20 cellular contexts compared by ENCODE assay signal in genomic region chrX:41722816-41723215, GRCh38. TPM values are rescaled to one million over a fixed set of nuclear protein-coding genes. Genes with fewer than 3 reads are reported as not detected.
DNase-seq lines count a peak whose midpoint lies in the region; ATAC-seq and TF ChIP-seq lines count a peak whose summit lies in the region.
"Had no signal": no experiment of that assay in that cellular context is flagged by ENCODE, and none has a peak within 500 bp of the region (broad histone marks: within the 10 kb centered on the region; RNA-seq: fewer than 3 reads in every experiment).

No MANE protein-coding gene starts in this region.

- H3K36me3 Mint-ChIP-seq in stimulated activated naive CD8-positive, alpha-beta T cell treated with anti-CD3 and anti-CD28 coated beads, Interleukin-15, Interleukin-2, amounts not matched to agents 100 ng/mL and 50 ng/mL, for 24 hours (ENCODE audit: low read depth): peaks cover 33% of the 10 kb centered on the region
- peaks cover 33% of the 10 kb centered on the region for H3K36me3 Mint-ChIP-seq in activated naive CD8-positive, alpha-beta T cell treated with anti-CD3 and anti-CD28 coated beads for 36 hours

- H3K36me3 ChIP-seq in PC-9 (ENCODE audit: low read depth): no peaks in the 10 kb centered on the region
- H3K36me3 ChIP-seq: adrenal gland, SJCRH30, upper lobe of right lung had no signal

- H4K20me1 ChIP-seq in PC-9 (ENCODE audit: insufficient read depth): no peaks in the 10 kb centered on the region

- no peak for TF ChIP-seq CTCF in PC-9 (conservative IDR thresholded peaks at IDR 0.05)

- H2AFZ ChIP-seq in PC-9: no peak overlapping the region
- H2AFZ ChIP-seq: hepatocyte had no signal

- intact Hi-C loops in PC-9 (cut with micrococcal nuclease; ENCODE audit: unreplicated experiment): no loop called here

- H3K4me2 ChIP-seq in PC-9: no peak overlapping the region
- H3K4me2 ChIP-seq: hepatocyte had no signal

- H3K9me2 ChIP-seq in PC-9 (ENCODE audit: insufficient read depth): no peaks in the 10 kb centered on the region

- H3K4me3 ChIP-seq in PC-9: no peak overlapping the region
- H3K4me3 ChIP-seq: adrenal gland, coronary artery, hepatocyte, SJCRH30, upper lobe of right lung had no signal

- CTCF ChIA-PET in PC-9 (lab: Charles Lee): no interaction called here

- peaks cover 4% of the 10 kb centered on the region for H3K9me3 Mint-ChIP-seq in stimulated activated naive CD8-positive, alpha-beta T cell treated with anti-CD3 and anti-CD28 coated beads, Interleukin-15, Interleukin-2, amounts not matched to agents 100 ng/mL and 50 ng/mL, for 24 hours
- H3K9me3 Mint-ChIP-seq in activated naive CD8-positive, alpha-beta T cell treated with anti-CD3 and anti-CD28 coated beads for 36 hours: peaks cover 9% of the 10 kb centered on the region

- H3K9me3 ChIP-seq in PC-9 (ENCODE audit: insufficient read depth, low read depth): no peaks in the 10 kb centered on the region
- H3K9me3 ChIP-seq: adrenal gland, SJCRH30, upper lobe of right lung had no signal

- no peak overlapping the region for H3K27ac ChIP-seq in PC-9
- H3K27ac ChIP-seq: coronary artery, hepatocyte, SJCRH30, upper lobe of right lung had no signal

- H3K4me3 Mint-ChIP-seq in stimulated activated naive CD8-positive, alpha-beta T cell treated with anti-CD3 and anti-CD28 coated beads, Interleukin-15, Interleukin-2, amounts not matched to agents 100 ng/mL and 50 ng/mL, for 24 hours: peak overlapping the region; percentile 2
- no peak overlapping the region for H3K4me3 Mint-ChIP-seq in activated naive CD8-positive, alpha-beta T cell treated with anti-CD3 and anti-CD28 coated beads for 36 hours
- H3K4me3 Mint-ChIP-seq: activated CD4-positive, alpha-beta T cell treated with anti-CD3 and anti-CD28 coated beads, Interleukin-2, amount 10 ng/mL, durations not matched to agents 24 days and 14 days; activated T-cell treated with anti-CD3 and anti-CD28 coated beads, Interleukin-2, amount 50 U/mL, for 4 hours had no signal

- peaks cover 58% of the 10 kb centered on the region for H3K4me1 Mint-ChIP-seq in stimulated activated naive CD8-positive, alpha-beta T cell treated with anti-CD3 and anti-CD28 coated beads, Interleukin-15, Interleukin-2, amounts not matched to agents 100 ng/mL and 50 ng/mL, for 24 hours (ENCODE audit: low read depth)
- peaks cover 38% of the 10 kb centered on the region for H3K4me1 Mint-ChIP-seq in activated naive CD8-positive, alpha-beta T cell treated with anti-CD3 and anti-CD28 coated beads for 36 hours

- no peak for DNase-seq in stimulated activated naive CD8-positive, alpha-beta T cell treated with anti-CD3 and anti-CD28 coated beads, Interleukin-15, Interleukin-2, amounts not matched to agents 100 U/mL and 50 U/mL, for 24 hours
- DNase-seq in activated naive CD8-positive, alpha-beta T cell treated with anti-CD3 and anti-CD28 coated beads for 36 hours: no peak
- DNase-seq in fibroblast of peridontal ligament (ENCODE audit: extremely low read depth) (peak; percentile 53), cortex of kidney (lab: John Stamatoyannopoulos, UW) (no peak), NCI-H187 (lab: John Stamatoyannopoulos, UW) (no peak), GM19240 (ENCODE audit: insufficient read length, low spot score) (no peak), PC-9 (no peak)
- DNase-seq: activated CD4-positive, alpha-beta T cell treated with anti-CD3 and anti-CD28 coated beads, Interleukin-2, amount 10 ng/mL, durations not matched to agents 24 days and 14 days; activated T-cell treated with anti-CD3 and anti-CD28 coated beads, Interleukin-2, amount 50 U/mL, for 4 hours; left colon; NCI-H1436 treated with DMSO at 0.1 percent for 48 hours; SJCRH30; small intestine; stimulated activated naive CD4-positive, alpha-beta T cell; upper lobe of right lung had no signal

- H3F3A ChIP-seq in PC-9 (ENCODE audit: insufficient read depth, low read depth): no peaks in the 10 kb centered on the region

- no TSS peak for BruUV-seq in PC-9 (replicated peaks; lab: Mats Ljungman, UMichigan)

- H3K27ac Mint-ChIP-seq in stimulated activated naive CD8-positive, alpha-beta T cell treated with anti-CD3 and anti-CD28 coated beads, Interleukin-15, Interleukin-2, amounts not matched to agents 100 ng/mL and 50 ng/mL, for 24 hours: peak overlapping the region; percentile 85
- peak overlapping the region; percentile 82 for H3K27ac Mint-ChIP-seq in activated naive CD8-positive, alpha-beta T cell treated with anti-CD3 and anti-CD28 coated beads for 36 hours
- H3K27ac Mint-ChIP-seq: activated CD4-positive, alpha-beta T cell treated with anti-CD3 and anti-CD28 coated beads, Interleukin-2, amount 10 ng/mL, durations not matched to agents 24 days and 14 days had no signal

- ATAC-seq in stimulated activated naive CD8-positive, alpha-beta T cell treated with anti-CD3 and anti-CD28 coated beads, Interleukin-15, Interleukin-2, amounts not matched to agents 100 U/mL and 50 U/mL, for 24 hours: no peak
- ATAC-seq: activated T-cell treated with anti-CD3 and anti-CD28 coated beads, Interleukin-2, amount 50 U/mL, for 4 hours; left colon had no signal

- no peaks in the 10 kb centered on the region for H3K4me1 ChIP-seq in PC-9 (replicated peaks; ENCODE audit: insufficient read depth)
- H3K4me1 ChIP-seq: adrenal gland, SJCRH30 had no signal

- no peaks in the 10 kb centered on the region for H3K27me3 ChIP-seq in PC-9 (ENCODE audit: insufficient read depth, low read depth)
- H3K27me3 ChIP-seq: hepatocyte, SJCRH30, upper lobe of right lung had no signal

- no peaks in the 10 kb centered on the region for H3K79me2 ChIP-seq in PC-9 (ENCODE audit: low read depth)
- H3K79me2 ChIP-seq: hepatocyte had no signal

- H3K27me3 Mint-ChIP-seq in stimulated activated naive CD8-positive, alpha-beta T cell treated with anti-CD3 and anti-CD28 coated beads, Interleukin-15, Interleukin-2, amounts not matched to agents 100 ng/mL and 50 ng/mL, for 24 hours: no peaks in the 10 kb centered on the region
- H3K27me3 Mint-ChIP-seq in activated naive CD8-positive, alpha-beta T cell treated with anti-CD3 and anti-CD28 coated beads for 36 hours: no peaks in the 10 kb centered on the region
- H3K27me3 Mint-ChIP-seq: activated CD4-positive, alpha-beta T cell treated with anti-CD3 and anti-CD28 coated beads, Interleukin-2, amount 10 ng/mL, durations not matched to agents 24 days and 14 days had no signal

- POLR2A ChIA-PET in PC-9 (lab: Charles Lee; ENCODE audit: unreplicated experiment): no interaction called here

RNA-seq across cellular contexts. Expression of gene GPR82, which starts 1.2 kb away (rescaled TPM):
- total RNA-seq in activated naive CD8-positive, alpha-beta T cell treated with anti-CD3 and anti-CD28 coated beads for 36 hours: under 1 TPM; 0.12 to 0.14 TPM
- total RNA-seq in PC-9 (2021): not detected in 2 replicates
- total RNA-seq: activated CD4-positive, alpha-beta T cell treated with anti-CD3 and anti-CD28 coated beads, Interleukin-2, amount 10 ng/mL, durations not matched to agents 24 days and 14 days; epithelial cell of proximal tubule; SJCRH30 had no signal

RNA-seq across cellular contexts. Expression of gene GPR34, which starts 34.0 kb away (rescaled TPM):
- total RNA-seq in activated naive CD8-positive, alpha-beta T cell treated with anti-CD3 and anti-CD28 coated beads for 36 hours: 1 to 10 TPM; 1.0 to 1.4 TPM
- total RNA-seq in PC-9 (2021): not detected in 2 replicates
- total RNA-seq: epithelial cell of proximal tubule, SJCRH30 had no signal
